In the genomic region with DNA sequence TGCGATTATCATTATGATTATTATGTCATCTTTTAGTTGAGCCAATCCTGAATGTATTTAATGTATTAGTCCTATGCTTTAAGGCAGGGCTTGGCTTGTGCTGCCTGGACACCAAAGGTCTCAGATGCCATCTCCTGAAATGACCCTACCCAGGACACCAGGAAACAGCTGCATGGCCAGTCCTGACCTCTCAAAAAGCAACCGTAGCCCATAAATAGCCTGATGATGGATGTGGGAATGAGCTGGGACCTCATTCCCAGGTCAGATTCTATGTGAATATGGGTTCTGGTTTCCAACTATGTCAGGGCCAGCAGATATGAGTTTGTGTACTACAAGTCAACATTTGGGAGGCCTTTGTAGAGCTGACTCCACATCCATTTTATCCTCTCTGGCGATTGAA, we compare ENCODE assay signal across 11 cellular contexts.
"Had no signal": no experiment of that assay in that cellular context is flagged by ENCODE, and none has a peak within 500 bp of the region (broad histone marks: within the 10 kb centered on the region; RNA-seq: fewer than 3 reads in every experiment).

No MANE protein-coding gene starts in this region.

- H3K27ac ChIP-seq: GM23248, HL-60, KMS-11 had no signal

- H3K27me3 Mint-ChIP-seq: IgD-negative memory B cell had no signal

- H3K4me3 Mint-ChIP-seq: HFFc6, IgD-negative memory B cell had no signal

- H3K9ac ChIP-seq: GM23248, KMS-11 had no signal

- H3K27ac Mint-ChIP-seq: HFFc6, IgD-negative memory B cell had no signal

- H3K4me1 ChIP-seq: HAP-1 had no signal

- H3K9me3 ChIP-seq: HAP-1 had no signal

- H3K4me1 Mint-ChIP-seq: IgD-negative memory B cell had no signal

- H3K4me2 ChIP-seq: KMS-11 had no signal

- H3K4me3 ChIP-seq: GM23248, HAP-1 had no signal

- ATAC-seq: HCT116, HepG2 had no signal

- H3K36me3 Mint-ChIP-seq: IgD-negative memory B cell had no signal

- DNase-seq: GM23248, GOT3, H7, HFFc6, KBM-7 had no signal

- H3K36me3 ChIP-seq: HAP-1 had no signal
